3 cellular contexts compared by ENCODE assay signal in the genomic region with DNA sequence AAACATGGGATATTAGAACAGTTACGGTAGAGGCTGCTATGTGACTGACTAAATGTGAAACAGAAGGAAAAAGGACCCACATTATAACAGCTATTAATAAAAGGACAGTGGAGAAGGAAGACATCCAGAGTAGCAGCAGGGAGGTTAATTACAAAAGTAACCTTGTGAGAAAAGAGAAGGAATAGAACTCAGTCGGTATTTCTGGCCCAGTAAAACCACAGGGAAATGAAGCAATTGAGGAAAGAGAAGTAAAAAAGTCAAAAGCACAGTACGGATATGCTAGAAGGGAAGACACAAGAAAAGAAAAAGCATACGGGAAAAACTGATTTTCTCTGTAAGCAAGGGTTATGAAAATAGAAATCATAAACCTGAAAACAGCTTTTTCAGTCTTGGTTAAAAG.
A peak's percentile ranks its signal among the peaks of the same experiment; 100 is the strongest.
TF ChIP-seq lines count a peak whose summit lies in the region.

No MANE protein-coding gene starts in this region.

TF ChIP-seq in liver, 16 proteins besides CTCF, POLR2A, EP300 and RAD21:
- TF ChIP-seq, protein P1, sequence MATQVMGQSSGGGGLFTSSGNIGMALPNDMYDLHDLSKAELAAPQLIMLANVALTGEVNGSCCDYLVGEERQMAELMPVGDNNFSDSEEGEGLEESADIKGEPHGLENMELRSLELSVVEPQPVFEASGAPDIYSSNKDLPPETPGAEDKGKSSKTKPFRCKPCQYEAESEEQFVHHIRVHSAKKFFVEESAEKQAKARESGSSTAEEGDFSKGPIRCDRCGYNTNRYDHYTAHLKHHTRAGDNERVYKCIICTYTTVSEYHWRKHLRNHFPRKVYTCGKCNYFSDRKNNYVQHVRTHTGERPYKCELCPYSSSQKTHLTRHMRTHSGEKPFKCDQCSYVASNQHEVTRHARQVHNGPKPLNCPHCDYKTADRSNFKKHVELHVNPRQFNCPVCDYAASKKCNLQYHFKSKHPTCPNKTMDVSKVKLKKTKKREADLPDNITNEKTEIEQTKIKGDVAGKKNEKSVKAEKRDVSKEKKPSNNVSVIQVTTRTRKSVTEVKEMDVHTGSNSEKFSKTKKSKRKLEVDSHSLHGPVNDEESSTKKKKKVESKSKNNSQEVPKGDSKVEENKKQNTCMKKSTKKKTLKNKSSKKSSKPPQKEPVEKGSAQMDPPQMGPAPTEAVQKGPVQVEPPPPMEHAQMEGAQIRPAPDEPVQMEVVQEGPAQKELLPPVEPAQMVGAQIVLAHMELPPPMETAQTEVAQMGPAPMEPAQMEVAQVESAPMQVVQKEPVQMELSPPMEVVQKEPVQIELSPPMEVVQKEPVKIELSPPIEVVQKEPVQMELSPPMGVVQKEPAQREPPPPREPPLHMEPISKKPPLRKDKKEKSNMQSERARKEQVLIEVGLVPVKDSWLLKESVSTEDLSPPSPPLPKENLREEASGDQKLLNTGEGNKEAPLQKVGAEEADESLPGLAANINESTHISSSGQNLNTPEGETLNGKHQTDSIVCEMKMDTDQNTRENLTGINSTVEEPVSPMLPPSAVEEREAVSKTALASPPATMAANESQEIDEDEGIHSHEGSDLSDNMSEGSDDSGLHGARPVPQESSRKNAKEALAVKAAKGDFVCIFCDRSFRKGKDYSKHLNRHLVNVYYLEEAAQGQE (IDR thresholded peaks at IDR 0.05), result no peak
- TF ChIP-seq GABPA (IDR thresholded peaks at IDR 0.05 in 1 of 2, conservative IDR thresholded peaks at IDR 0.05 in 1 of 2) (no peak), NR2F2 (IDR thresholded peaks at IDR 0.05) (no peak)
- TF ChIP-seq, protein P2, sequence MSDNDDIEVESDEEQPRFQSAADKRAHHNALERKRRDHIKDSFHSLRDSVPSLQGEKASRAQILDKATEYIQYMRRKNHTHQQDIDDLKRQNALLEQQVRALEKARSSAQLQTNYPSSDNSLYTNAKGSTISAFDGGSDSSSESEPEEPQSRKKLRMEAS (IDR thresholded peaks at IDR 0.05), result peak; percentile 16

TF ChIP-seq in HepG2, 621 proteins besides CTCF, POLR2A, EP300 and RAD21 (continues in another document):
- TF ChIP-seq, protein P3, sequence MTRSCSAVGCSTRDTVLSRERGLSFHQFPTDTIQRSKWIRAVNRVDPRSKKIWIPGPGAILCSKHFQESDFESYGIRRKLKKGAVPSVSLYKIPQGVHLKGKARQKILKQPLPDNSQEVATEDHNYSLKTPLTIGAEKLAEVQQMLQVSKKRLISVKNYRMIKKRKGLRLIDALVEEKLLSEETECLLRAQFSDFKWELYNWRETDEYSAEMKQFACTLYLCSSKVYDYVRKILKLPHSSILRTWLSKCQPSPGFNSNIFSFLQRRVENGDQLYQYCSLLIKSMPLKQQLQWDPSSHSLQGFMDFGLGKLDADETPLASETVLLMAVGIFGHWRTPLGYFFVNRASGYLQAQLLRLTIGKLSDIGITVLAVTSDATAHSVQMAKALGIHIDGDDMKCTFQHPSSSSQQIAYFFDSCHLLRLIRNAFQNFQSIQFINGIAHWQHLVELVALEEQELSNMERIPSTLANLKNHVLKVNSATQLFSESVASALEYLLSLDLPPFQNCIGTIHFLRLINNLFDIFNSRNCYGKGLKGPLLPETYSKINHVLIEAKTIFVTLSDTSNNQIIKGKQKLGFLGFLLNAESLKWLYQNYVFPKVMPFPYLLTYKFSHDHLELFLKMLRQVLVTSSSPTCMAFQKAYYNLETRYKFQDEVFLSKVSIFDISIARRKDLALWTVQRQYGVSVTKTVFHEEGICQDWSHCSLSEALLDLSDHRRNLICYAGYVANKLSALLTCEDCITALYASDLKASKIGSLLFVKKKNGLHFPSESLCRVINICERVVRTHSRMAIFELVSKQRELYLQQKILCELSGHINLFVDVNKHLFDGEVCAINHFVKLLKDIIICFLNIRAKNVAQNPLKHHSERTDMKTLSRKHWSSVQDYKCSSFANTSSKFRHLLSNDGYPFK (CRISPR knock-in tag; IDR thresholded peaks at IDR 0.05; ENCODE audit: borderline replicate concordance), result no peak
- TF ChIP-seq FOXP1 (IDR thresholded peaks at IDR 0.05) (no peak), FOXP1 (CRISPR knock-in tag; IDR thresholded peaks at IDR 0.05) (no peak), ZBTB42 (CRISPR knock-in tag; IDR thresholded peaks at IDR 0.05) (no peak), ARNT (IDR thresholded peaks at IDR 0.05) (no peak), ZNF775 (CRISPR knock-in tag; IDR thresholded peaks at IDR 0.05; ENCODE audit: borderline replicate concordance) (no peak), BCL3 (CRISPR knock-in tag; IDR thresholded peaks at IDR 0.05) (no peak), SP4 (CRISPR knock-in tag; IDR thresholded peaks at IDR 0.05) (no peak), ZEB1 (IDR thresholded peaks at IDR 0.05; ENCODE audit: insufficient replicate concordance, low read depth) (no peak), GTF2F1 (IDR thresholded peaks at IDR 0.05; ENCODE audit: low read length) (no peak)
- TF ChIP-seq, protein P4, sequence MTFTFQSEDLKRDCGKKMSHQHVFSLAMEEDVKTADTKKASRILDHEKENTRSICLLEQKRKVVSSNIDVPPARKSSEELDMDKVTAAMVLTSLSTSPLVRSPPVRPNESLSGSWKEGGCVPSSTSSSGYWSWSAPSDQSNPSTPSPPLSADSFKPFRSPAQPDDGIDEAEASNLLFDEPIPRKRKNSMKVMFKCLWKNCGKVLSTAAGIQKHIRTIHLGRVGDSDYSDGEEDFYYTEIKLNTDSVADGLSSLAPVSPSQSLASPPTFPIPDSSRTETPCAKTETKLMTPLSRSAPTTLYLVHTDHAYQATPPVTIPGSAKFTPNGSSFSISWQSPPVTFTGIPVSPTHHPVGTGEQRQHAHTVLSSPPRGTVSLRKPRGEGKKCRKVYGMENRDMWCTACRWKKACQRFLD (CRISPR knock-in tag; IDR thresholded peaks at IDR 0.05; ENCODE audit: borderline replicate concordance), result no peak
- TF ChIP-seq, protein P5, sequence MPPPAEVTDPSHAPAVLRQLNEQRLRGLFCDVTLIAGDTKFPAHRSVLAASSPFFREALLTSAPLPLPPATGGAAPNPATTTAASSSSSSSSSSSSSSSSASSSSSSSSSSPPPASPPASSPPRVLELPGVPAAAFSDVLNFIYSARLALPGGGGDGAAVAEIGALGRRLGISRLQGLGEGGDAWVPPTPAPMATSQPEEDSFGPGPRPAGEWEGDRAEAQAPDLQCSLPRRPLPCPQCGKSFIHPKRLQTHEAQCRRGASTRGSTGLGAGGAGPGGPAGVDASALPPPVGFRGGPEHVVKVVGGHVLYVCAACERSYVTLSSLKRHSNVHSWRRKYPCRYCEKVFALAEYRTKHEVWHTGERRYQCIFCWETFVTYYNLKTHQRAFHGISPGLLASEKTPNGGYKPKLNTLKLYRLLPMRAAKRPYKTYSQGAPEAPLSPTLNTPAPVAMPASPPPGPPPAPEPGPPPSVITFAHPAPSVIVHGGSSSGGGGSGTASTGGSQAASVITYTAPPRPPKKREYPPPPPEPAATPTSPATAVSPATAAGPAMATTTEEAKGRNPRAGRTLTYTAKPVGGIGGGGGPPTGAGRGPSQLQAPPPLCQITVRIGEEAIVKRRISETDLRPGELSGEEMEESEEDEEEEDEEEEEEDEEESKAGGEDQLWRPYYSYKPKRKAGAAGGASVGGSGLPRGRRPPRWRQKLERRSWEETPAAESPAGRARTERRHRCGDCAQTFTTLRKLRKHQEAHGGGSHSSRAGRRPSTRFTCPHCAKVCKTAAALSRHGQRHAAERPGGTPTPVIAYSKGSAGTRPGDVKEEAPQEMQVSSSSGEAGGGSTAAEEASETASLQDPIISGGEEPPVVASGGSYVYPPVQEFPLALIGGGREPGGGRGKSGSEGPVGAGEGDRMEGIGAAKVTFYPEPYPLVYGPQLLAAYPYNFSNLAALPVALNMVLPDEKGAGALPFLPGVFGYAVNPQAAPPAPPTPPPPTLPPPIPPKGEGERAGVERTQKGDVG (CRISPR knock-in tag; IDR thresholded peaks at IDR 0.05; ENCODE audit: borderline replicate concordance), result no peak

TF ChIP-seq in H1, 55 proteins besides CTCF, POLR2A, EP300 and RAD21:
- TF ChIP-seq GTF2F1 (IDR thresholded peaks at IDR 0.05; ENCODE audit: borderline replicate concordance, low read depth, low read length), result no peak
- no peak for TF ChIP-seq SRF (IDR thresholded peaks at IDR 0.05; ENCODE audit: low read depth, low read length)
- TF ChIP-seq E2F6 (IDR thresholded peaks at IDR 0.05), result no peak
- no peak for TF ChIP-seq BRCA1 (IDR thresholded peaks at IDR 0.05; ENCODE audit: low read depth, low read length)
- no peak for TF ChIP-seq CREB1 (IDR thresholded peaks at IDR 0.05)
- TF ChIP-seq PHF8 (conservative IDR thresholded peaks at IDR 0.05; ENCODE audit: low read depth, low read length), result no peak
- no peak for TF ChIP-seq TCF12 (IDR thresholded peaks at IDR 0.05; ENCODE audit: low read depth, low read length)
- TF ChIP-seq TBP (IDR thresholded peaks at IDR 0.05; ENCODE audit: low read depth, low read length), result no peak
- TF ChIP-seq RBBP5 (IDR thresholded peaks at IDR 0.05; ENCODE audit: borderline replicate concordance, low read depth, low read length), result no peak
- no peak for TF ChIP-seq SAP30 (IDR thresholded peaks at IDR 0.05; ENCODE audit: insufficient read depth, insufficient replicate concordance, low read length)
- TF ChIP-seq ZNF274 (IDR thresholded peaks at IDR 0.05; ENCODE audit: borderline replicate concordance, extremely low read depth, low read length), result no peak
- TF ChIP-seq, protein P6, sequence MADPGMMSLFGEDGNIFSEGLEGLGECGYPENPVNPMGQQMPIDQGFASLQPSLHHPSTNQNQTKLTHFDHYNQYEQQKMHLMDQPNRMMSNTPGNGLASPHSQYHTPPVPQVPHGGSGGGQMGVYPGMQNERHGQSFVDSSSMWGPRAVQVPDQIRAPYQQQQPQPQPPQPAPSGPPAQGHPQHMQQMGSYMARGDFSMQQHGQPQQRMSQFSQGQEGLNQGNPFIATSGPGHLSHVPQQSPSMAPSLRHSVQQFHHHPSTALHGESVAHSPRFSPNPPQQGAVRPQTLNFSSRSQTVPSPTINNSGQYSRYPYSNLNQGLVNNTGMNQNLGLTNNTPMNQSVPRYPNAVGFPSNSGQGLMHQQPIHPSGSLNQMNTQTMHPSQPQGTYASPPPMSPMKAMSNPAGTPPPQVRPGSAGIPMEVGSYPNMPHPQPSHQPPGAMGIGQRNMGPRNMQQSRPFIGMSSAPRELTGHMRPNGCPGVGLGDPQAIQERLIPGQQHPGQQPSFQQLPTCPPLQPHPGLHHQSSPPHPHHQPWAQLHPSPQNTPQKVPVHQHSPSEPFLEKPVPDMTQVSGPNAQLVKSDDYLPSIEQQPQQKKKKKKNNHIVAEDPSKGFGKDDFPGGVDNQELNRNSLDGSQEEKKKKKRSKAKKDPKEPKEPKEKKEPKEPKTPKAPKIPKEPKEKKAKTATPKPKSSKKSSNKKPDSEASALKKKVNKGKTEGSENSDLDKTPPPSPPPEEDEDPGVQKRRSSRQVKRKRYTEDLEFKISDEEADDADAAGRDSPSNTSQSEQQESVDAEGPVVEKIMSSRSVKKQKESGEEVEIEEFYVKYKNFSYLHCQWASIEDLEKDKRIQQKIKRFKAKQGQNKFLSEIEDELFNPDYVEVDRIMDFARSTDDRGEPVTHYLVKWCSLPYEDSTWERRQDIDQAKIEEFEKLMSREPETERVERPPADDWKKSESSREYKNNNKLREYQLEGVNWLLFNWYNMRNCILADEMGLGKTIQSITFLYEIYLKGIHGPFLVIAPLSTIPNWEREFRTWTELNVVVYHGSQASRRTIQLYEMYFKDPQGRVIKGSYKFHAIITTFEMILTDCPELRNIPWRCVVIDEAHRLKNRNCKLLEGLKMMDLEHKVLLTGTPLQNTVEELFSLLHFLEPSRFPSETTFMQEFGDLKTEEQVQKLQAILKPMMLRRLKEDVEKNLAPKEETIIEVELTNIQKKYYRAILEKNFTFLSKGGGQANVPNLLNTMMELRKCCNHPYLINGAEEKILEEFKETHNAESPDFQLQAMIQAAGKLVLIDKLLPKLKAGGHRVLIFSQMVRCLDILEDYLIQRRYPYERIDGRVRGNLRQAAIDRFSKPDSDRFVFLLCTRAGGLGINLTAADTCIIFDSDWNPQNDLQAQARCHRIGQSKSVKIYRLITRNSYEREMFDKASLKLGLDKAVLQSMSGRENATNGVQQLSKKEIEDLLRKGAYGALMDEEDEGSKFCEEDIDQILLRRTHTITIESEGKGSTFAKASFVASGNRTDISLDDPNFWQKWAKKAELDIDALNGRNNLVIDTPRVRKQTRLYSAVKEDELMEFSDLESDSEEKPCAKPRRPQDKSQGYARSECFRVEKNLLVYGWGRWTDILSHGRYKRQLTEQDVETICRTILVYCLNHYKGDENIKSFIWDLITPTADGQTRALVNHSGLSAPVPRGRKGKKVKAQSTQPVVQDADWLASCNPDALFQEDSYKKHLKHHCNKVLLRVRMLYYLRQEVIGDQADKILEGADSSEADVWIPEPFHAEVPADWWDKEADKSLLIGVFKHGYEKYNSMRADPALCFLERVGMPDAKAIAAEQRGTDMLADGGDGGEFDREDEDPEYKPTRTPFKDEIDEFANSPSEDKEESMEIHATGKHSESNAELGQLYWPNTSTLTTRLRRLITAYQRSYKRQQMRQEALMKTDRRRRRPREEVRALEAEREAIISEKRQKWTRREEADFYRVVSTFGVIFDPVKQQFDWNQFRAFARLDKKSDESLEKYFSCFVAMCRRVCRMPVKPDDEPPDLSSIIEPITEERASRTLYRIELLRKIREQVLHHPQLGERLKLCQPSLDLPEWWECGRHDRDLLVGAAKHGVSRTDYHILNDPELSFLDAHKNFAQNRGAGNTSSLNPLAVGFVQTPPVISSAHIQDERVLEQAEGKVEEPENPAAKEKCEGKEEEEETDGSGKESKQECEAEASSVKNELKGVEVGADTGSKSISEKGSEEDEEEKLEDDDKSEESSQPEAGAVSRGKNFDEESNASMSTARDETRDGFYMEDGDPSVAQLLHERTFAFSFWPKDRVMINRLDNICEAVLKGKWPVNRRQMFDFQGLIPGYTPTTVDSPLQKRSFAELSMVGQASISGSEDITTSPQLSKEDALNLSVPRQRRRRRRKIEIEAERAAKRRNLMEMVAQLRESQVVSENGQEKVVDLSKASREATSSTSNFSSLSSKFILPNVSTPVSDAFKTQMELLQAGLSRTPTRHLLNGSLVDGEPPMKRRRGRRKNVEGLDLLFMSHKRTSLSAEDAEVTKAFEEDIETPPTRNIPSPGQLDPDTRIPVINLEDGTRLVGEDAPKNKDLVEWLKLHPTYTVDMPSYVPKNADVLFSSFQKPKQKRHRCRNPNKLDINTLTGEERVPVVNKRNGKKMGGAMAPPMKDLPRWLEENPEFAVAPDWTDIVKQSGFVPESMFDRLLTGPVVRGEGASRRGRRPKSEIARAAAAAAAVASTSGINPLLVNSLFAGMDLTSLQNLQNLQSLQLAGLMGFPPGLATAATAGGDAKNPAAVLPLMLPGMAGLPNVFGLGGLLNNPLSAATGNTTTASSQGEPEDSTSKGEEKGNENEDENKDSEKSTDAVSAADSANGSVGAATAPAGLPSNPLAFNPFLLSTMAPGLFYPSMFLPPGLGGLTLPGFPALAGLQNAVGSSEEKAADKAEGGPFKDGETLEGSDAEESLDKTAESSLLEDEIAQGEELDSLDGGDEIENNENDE (IDR thresholded peaks at IDR 0.05; ENCODE audit: insufficient replicate concordance, low read length), result no peak
- TF ChIP-seq SIX5 (IDR thresholded peaks at IDR 0.05; ENCODE audit: low read depth, low read length), result no peak
